1 cellular context compared by ENCODE assay signal in the genomic region with DNA sequence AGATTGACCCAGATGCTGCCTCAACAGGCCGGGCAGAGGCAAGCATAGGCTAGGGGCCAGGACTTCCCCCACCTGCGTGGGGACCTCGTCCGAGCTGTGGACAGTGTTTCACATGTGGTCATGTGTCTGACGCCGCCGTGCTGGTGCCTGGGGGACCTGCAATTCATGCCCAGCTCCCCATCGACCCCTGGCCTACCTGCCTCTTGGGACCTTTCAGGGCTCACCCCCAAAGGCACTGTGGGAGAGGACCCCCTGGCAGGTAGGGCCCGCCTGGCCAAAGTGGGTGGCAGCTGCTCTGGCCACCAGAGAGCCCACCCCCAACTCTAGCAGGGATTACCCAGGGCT.
TF ChIP-seq lines count a peak whose summit lies in the region.

No MANE protein-coding gene starts in this region.

TF ChIP-seq in GM23338, 12 proteins besides CTCF, POLR2A, EP300 and RAD21 (continued from another document):
- TF ChIP-seq ZNF462 (CRISPR knock-in tag; IDR thresholded peaks at IDR 0.05): no peak
- TF ChIP-seq POLR2AphosphoS5 (IDR thresholded peaks at IDR 0.05; ENCODE audit: low read depth): no peak
- no peak for TF ChIP-seq JUNB (IDR thresholded peaks at IDR 0.05; ENCODE audit: unreplicated experiment)
- TF ChIP-seq NANOG (IDR thresholded peaks at IDR 0.05; ENCODE audit: borderline replicate concordance): no peak
- TF ChIP-seq STAT1 (IDR thresholded peaks at IDR 0.05; ENCODE audit: unreplicated experiment): no peak
- TF ChIP-seq ZNF331 (CRISPR knock-in tag; IDR thresholded peaks at IDR 0.05; ENCODE audit: low read depth): no peak
- TF ChIP-seq ZNF114 (CRISPR knock-in tag; IDR thresholded peaks at IDR 0.05): no peak
- TF ChIP-seq EZH2phosphoT487 (IDR thresholded peaks at IDR 0.05; ENCODE audit: unreplicated experiment): no peak
